Comparison of ENCODE assay signal across 8 cellular contexts in genomic region chr12:132218915-132219314, GRCh38.
DNase-seq lines count a peak whose midpoint lies in the region; ATAC-seq, FAIRE-seq and TF ChIP-seq lines count a peak whose summit lies in the region.

No MANE protein-coding gene starts in this region.

- ATAC-seq in effector memory CD8-positive, alpha-beta T cell (replicated peaks), result peak; percentile 53
- ATAC-seq in gastroesophageal sphincter (no peak), HG02885 (IDR thresholded peaks at IDR 0.05; ENCODE audit: poor library complexity, unreplicated experiment) (no peak)

- H3K4me1 ChIP-seq in spleen (peaks cover 0 to 18% (median 4%) of the 10 kb centered on the region in 6 donors), gastroesophageal sphincter (no peaks in the 10 kb centered on the region)

- H3K4me1 Mint-ChIP-seq in effector memory CD8-positive, alpha-beta T cell (ENCODE audit: low read depth in 2 of 2), result peaks cover 6 to 7% of the 10 kb centered on the region in 2 donors

- no peak overlapping the region for H3K27ac Mint-ChIP-seq in effector memory CD8-positive, alpha-beta T cell

- TF ChIP-seq POLR2A in spleen (IDR thresholded peaks at IDR 0.05) (no peak), gastroesophageal sphincter (IDR thresholded peaks at IDR 0.05) (no peak)

- TF ChIP-seq CTCF in spleen (IDR thresholded peaks at IDR 0.05 in 8 of 11, conservative IDR thresholded peaks at IDR 0.05 in 3 of 11) (peak in 6 of 11 experiments; percentile 24 to 48 (median 34)), gastroesophageal sphincter (IDR thresholded peaks at IDR 0.05) (peak in 2 of 4 experiments; percentile 29 to 44)

- intact Hi-C loops in spleen (cut with DNase I; ENCODE audit: low total_unique reads), result no loop called here

- H3K27me3 ChIP-seq in spleen (replicated peaks in 1 of 7), result peaks cover 0 to 52% (median 10%) of the 10 kb centered on the region in 7 donors
- H3K27me3 ChIP-seq in gastroesophageal sphincter, result peaks cover 76% of the 10 kb centered on the region

- H3K4me3 Mint-ChIP-seq in effector memory CD8-positive, alpha-beta T cell, result no peak overlapping the region

- no peak for FAIRE-seq in HTR-8/SVneo (lab: Jason Lieb, UNC)

- H3K9me3 ChIP-seq in spleen (no peaks in the 10 kb centered on the region), gastroesophageal sphincter (no peaks in the 10 kb centered on the region)

- peaks cover 6 to 29% of the 10 kb centered on the region in 2 donors for H3K27me3 Mint-ChIP-seq in effector memory CD8-positive, alpha-beta T cell

- no peaks in the 10 kb centered on the region for H3K9me3 Mint-ChIP-seq in effector memory CD8-positive, alpha-beta T cell

- H3K36me3 ChIP-seq in spleen (no peaks in the 10 kb centered on the region), gastroesophageal sphincter (no peaks in the 10 kb centered on the region)

- H3K4me3 ChIP-seq in spleen (no peak overlapping the region), gastroesophageal sphincter (no peak overlapping the region)

- DNase-seq in COLO668 (lab: John Stamatoyannopoulos, UW; ENCODE audit: unreplicated experiment) (peak; percentile 10), HTR-8/SVneo (ENCODE audit: insufficient read length, low spot score) (peak; percentile 41), T-helper 9 cell (peak; percentile 37), spleen (no peak)
- peak; percentile 24 to 34 (median 32) for DNase-seq in effector memory CD8-positive, alpha-beta T cell
- DNase-seq in NK-92 treated with Interleukin-12 subunit alpha and Interleukin-12 subunit beta, amount 100 ng/mL, for 24 hours (lab: John Stamatoyannopoulos, UW), result no peak

- 30 to 52% (median 42%) methylated on average over 11 to 13 of the region's 13 CpGs for WGBS in spleen, 5 donors
- 21 to 67% methylated on average over 2 to 8 of the region's 13 CpGs for WGBS in gastroesophageal sphincter (ENCODE audit: low coverage in 1 of 2), 2 donors

- H3K36me3 Mint-ChIP-seq in effector memory CD8-positive, alpha-beta T cell (ENCODE audit: insufficient read depth), result peaks cover 5% of the 10 kb centered on the region

- no peak for TF ChIP-seq EP300 in gastroesophageal sphincter (IDR thresholded peaks at IDR 0.05)

- H3K27ac ChIP-seq in spleen (no peak overlapping the region), gastroesophageal sphincter (no peak overlapping the region)

Comparison
In these comparisons a context has a peak if more than half of its experiments do, and no peak if none do; other contexts are left out.
1. DNase-seq: peak in COLO668 (single experiment), HTR-8/SVneo (single experiment), T-helper 9 cell (single experiment) and effector memory CD8-positive, alpha-beta T cell (3 of 3); none in spleen (single experiment) and NK-92 treated with Interleukin-12 subunit alpha and Interleukin-12 subunit beta, amount 100 ng/mL, for 24 hours (single experiment).